In genomic region chr21:44365251-44365966, GRCh38 we compare ENCODE assay signal across 17 cellular contexts. TPM values are rescaled to one million over a fixed set of nuclear protein-coding genes. Genes with fewer than 3 reads are reported as not detected.
DNase-seq lines count a peak whose midpoint lies in the region; ATAC-seq and TF ChIP-seq lines count a peak whose summit lies in the region.
"Had no signal": no experiment of that assay in that cellular context is flagged by ENCODE, and none has a peak within 500 bp of the region (broad histone marks: within the 10 kb centered on the region; RNA-seq: fewer than 3 reads in every experiment).

No MANE protein-coding gene starts in this region.

- H2BK20ac ChIP-seq in H9 (ENCODE audit: low read depth, low read length, poor library complexity, severe bottlenecking) = no peak overlapping the region

- no peak overlapping the region for H3K23ac ChIP-seq in H9 (ENCODE audit: insufficient read length, low read depth, low read length)

- no peak overlapping the region for H3K18ac ChIP-seq in H9 (ENCODE audit: insufficient read length, low read depth, low read length)

- H3K56ac ChIP-seq in H9 (ENCODE audit: insufficient read length, low read depth, low read length) = no peak overlapping the region

- H3K36me3 Mint-ChIP-seq in H9 (ENCODE audit: insufficient read depth in 1 of 3, low read depth in 3 of 3) = no peaks in the 10 kb centered on the region; a peak in 1 of 7 replicates
- H3K36me3 Mint-ChIP-seq: CD4-positive, CD25-positive, alpha-beta regulatory T cell had no signal

- H3K27ac Mint-ChIP-seq in H9 = no peak overlapping the region
- H3K27ac Mint-ChIP-seq: CD4-positive, CD25-positive, alpha-beta regulatory T cell had no signal

- ATAC-seq in HG02763 (IDR thresholded peaks at IDR 0.05; ENCODE audit: unreplicated experiment) = no peak
- ATAC-seq: A549 had no signal

- H3K4ac ChIP-seq in H9 (ENCODE audit: low read depth, low read length) = no peak overlapping the region

- in situ Hi-C loops in ACHN (cut with HindIII; ENCODE audit: low pct_ligation_motif_present, low pct_unique_long_range_greater_than_20kb, low sequenced_read_pairs) = no loop called here

- H2BK120ac ChIP-seq in H9 (ENCODE audit: low read depth, low read length, poor library complexity, severe bottlenecking) = no peak overlapping the region

- peaks cover 0 to 59% (median 3%) of the 10 kb centered on the region in 6 donors for H3K36me3 ChIP-seq in spleen

- no peak overlapping the region for H4K91ac ChIP-seq in H9 (ENCODE audit: insufficient read length, low read depth, low read length)

- H3K4me2 ChIP-seq in H9 (ENCODE audit: insufficient read depth, insufficient read length, low read length) = no peak overlapping the region
- H3K4me2 ChIP-seq: A549 had no signal

- no peak overlapping the region for H2AK5ac ChIP-seq in H9 (ENCODE audit: insufficient read length, low read length)

- no peak overlapping the region for H2AFZ ChIP-seq in H9 (ENCODE audit: low read length)
- H2AFZ ChIP-seq: GM23248 had no signal

- no peak overlapping the region for H3K4me3 ChIP-seq in spleen
- H3K4me3 ChIP-seq: A549, GM23248 had no signal

- no peak overlapping the region for H3K4me3 Mint-ChIP-seq in H9
- H3K4me3 Mint-ChIP-seq: CD4-positive, CD25-positive, alpha-beta regulatory T cell had no signal

- no CpG with 5 or more reads among the region's 18 CpGs for WGBS in H9 (ENCODE audit: extremely low coverage, insufficient read length, low lambda C conversion rate)
- WGBS in spleen, 5 donors = 85 to 95% (median 90%) methylated on average over 5 to 18 of the region's 18 CpGs

- peak; percentile 58 for DNase-seq in activated effector memory CD4-positive, alpha-beta T cell treated with anti-CD3 and anti-CD28 coated beads, Interleukin-2, amount 50 U/mL, for 16 hours
- no peak for DNase-seq in activated effector memory CD4-positive, alpha-beta T cell treated with Interleukin-2 at 50 U/mL for 16 hours
- DNase-seq in H9 = peak; percentile 15
- peak; percentile 3 for DNase-seq in iPS-NIHi7 (ENCODE audit: extremely low spot score)
- DNase-seq in spleen = peak; percentile 61
- DNase-seq in NCI-H2196 treated with DMSO at 0.1 percent for 48 hours (lab: John Stamatoyannopoulos, UW; ENCODE audit: unreplicated experiment) = no peak
- DNase-seq in ACHN = no peak
- DNase-seq: CD4-positive, CD25-positive, alpha-beta regulatory T cell; GM23248; MV-4-11; NCI-H226; NCI-H526 treated with DMSO at 0.1 percent for 48 hours; NK-92 treated with Interleukin-12 subunit alpha and Interleukin-12 subunit beta, amount 100 ng/mL, for 24 hours; OCI-M1 had no signal

- no peak overlapping the region for H2BK15ac ChIP-seq in H9 (ENCODE audit: low read depth, low read length)

- H3K9me3 ChIP-seq in H9 (ENCODE audit: control insufficient read depth, low read depth, low read length) = no peaks in the 10 kb centered on the region
- peaks cover 0 to 22% (median 14%) of the 10 kb centered on the region in 8 donors for H3K9me3 ChIP-seq in spleen
- H3K9me3 ChIP-seq: A549 had no signal

- no peaks in the 10 kb centered on the region for H3K4me1 ChIP-seq in H9 (ENCODE audit: insufficient read depth, low read length)
- peaks cover 0 to 23% (median 5%) of the 10 kb centered on the region in 6 donors for H3K4me1 ChIP-seq in spleen

- no peaks in the 10 kb centered on the region; a peak in 1 of 5 replicates for H3K9me3 Mint-ChIP-seq in H9

- H3K9ac ChIP-seq in H9 (ENCODE audit: extremely low read depth, insufficient read length, low read length) = no peak overlapping the region
- H3K9ac ChIP-seq: GM23248 had no signal

- peaks cover 2% of the 10 kb centered on the region; the same call in 1 of the 2 replicates for H3K27me3 ChIP-seq in H9 (ENCODE audit: insufficient read depth, low read length)
- peaks cover 0 to 5% (median 0%) of the 10 kb centered on the region in 7 donors for H3K27me3 ChIP-seq in spleen (replicated peaks in 1 of 7)

- intact Hi-C loops in spleen (cut with DNase I; ENCODE audit: low total_unique reads) = no loop called here

- no peak overlapping the region for H3K27ac ChIP-seq in H9 (ENCODE audit: insufficient read length, low read depth, low read length)
- H3K27ac ChIP-seq in spleen = no peak overlapping the region
- H3K27ac ChIP-seq: A549, GM23248, RWPE1 had no signal

- no peak overlapping the region for H4K5ac ChIP-seq in H9 (ENCODE audit: insufficient read length, low read depth, low read length)

- H3T11ph ChIP-seq in H9 (ENCODE audit: low read length) = no peak overlapping the region

- no peak overlapping the region for H4K8ac ChIP-seq in H9 (replicated peaks; ENCODE audit: insufficient read length, low read depth, low read length)

- H3K4me1 Mint-ChIP-seq in H9 = peaks cover 2 to 9% of the 10 kb centered on the region in 2 experiments; a peak in 2 of 4 replicates

- no peak overlapping the region for H2BK5ac ChIP-seq in H9 (ENCODE audit: insufficient read length, low read length)

- TF ChIP-seq POLR2A in spleen (IDR thresholded peaks at IDR 0.05) = no peak

- H2BK12ac ChIP-seq in H9 (ENCODE audit: insufficient read length, low read depth, low read length) = no peak overlapping the region

- no peak overlapping the region for H3K14ac ChIP-seq in H9 (ENCODE audit: insufficient read depth, low read length)

- H3K27me3 Mint-ChIP-seq in H9 (ENCODE audit: low read depth) = peaks cover 27% of the 10 kb centered on the region

- H3K79me1 ChIP-seq in H9 (ENCODE audit: insufficient read depth, low read depth, low read length, poor library complexity, severe bottlenecking) = no peaks in the 10 kb centered on the region

- H3K23me2 ChIP-seq in H9 (ENCODE audit: insufficient read length, low read depth, low read length, poor library complexity, severe bottlenecking) = peaks cover 3% of the 10 kb centered on the region

- TF ChIP-seq CTCF in H9 (conservative IDR thresholded peaks at IDR 0.05) (no peak), spleen (IDR thresholded peaks at IDR 0.05 in 8 of 11, conservative IDR thresholded peaks at IDR 0.05 in 3 of 11) (no peak)

- H3K79me2 ChIP-seq in H9 (ENCODE audit: insufficient read depth, low read length) = no peaks in the 10 kb centered on the region

- no peaks in the 10 kb centered on the region for H4K20me1 ChIP-seq in H9 (ENCODE audit: control insufficient read depth, insufficient read depth, insufficient read length)

RNA-seq across cellular contexts. Expression of gene TRPM2, which starts 12.0 kb away (rescaled TPM):
- total RNA-seq in H9 (2021) = 0.11 and 0.68 TPM in 2 replicates
- total RNA-seq in spleen = 10 to 100 TPM; 10.4 to 35.3 (median 22.0) TPM
- polyA plus RNA-seq in spleen = 10 to 100 TPM; 20.5 to 44.1 (median 28.4) TPM
- polyA plus RNA-seq: GM23248 had no signal

RNA-seq across cellular contexts. Expression of gene CFAP410, which starts 26.2 kb away (rescaled TPM):
- total RNA-seq in H9 (2021) (16.9 and 17.0 TPM in 2 replicates), spleen (10 to 100 TPM; 26.2 to 34.3 (median 32.3) TPM)
- 10 to 100 TPM; 41.5 to 79.8 (median 70.9) TPM for polyA plus RNA-seq in spleen

Comparison
In these comparisons a context has a peak if more than half of its experiments do, and no peak if none do; other contexts are left out.
1. DNase-seq: peak in activated effector memory CD4-positive, alpha-beta T cell treated with anti-CD3 and anti-CD28 coated beads, Interleukin-2, amount 50 U/mL, for 16 hours (single experiment), H9 (single experiment), iPS-NIHi7 (single experiment) and spleen (single experiment); none in activated effector memory CD4-positive, alpha-beta T cell treated with Interleukin-2 at 50 U/mL for 16 hours (single experiment), NCI-H2196 treated with DMSO at 0.1 percent for 48 hours (single experiment) and ACHN (single experiment).